10 cellular contexts compared by ENCODE assay signal in genomic region chr3:29440321-29441019, GRCh38.
A peak's percentile ranks its signal among the peaks of the same experiment; 100 is the strongest.
DNase-seq lines count a peak whose midpoint lies in the region; ATAC-seq and TF ChIP-seq lines count a peak whose summit lies in the region.
"Had no signal": no experiment of that assay in that cellular context is flagged by ENCODE, and none has a peak within 500 bp of the region (broad histone marks: within the 10 kb centered on the region; RNA-seq: fewer than 3 reads in every experiment).

No MANE protein-coding gene starts in this region.

- H3K27ac ChIP-seq in osteoblast (ENCODE audit: low read depth, low read length) (no peak overlapping the region), ascending aorta (no peak overlapping the region)

- no peaks in the 10 kb centered on the region for H3K27me3 ChIP-seq in osteoblast (ENCODE audit: insufficient read depth, low read length)
- no peaks in the 10 kb centered on the region for H3K27me3 ChIP-seq in ascending aorta

- no peaks in the 10 kb centered on the region for H3K9me3 Mint-ChIP-seq in activated naive CD8-positive, alpha-beta T cell treated with anti-CD3 and anti-CD28 coated beads for 36 hours

- no peak overlapping the region for H2AFZ ChIP-seq in osteoblast (ENCODE audit: low read length)

- intact Hi-C loops in ascending aorta (cut with DNase I), result no loop called here

- no peaks in the 10 kb centered on the region for H3K36me3 ChIP-seq in osteoblast (ENCODE audit: insufficient read depth, low read length)
- H3K36me3 ChIP-seq in ascending aorta, result peaks cover 0 to 7% of the 10 kb centered on the region in 2 donors

- DNase-seq in ELF-1 (ENCODE audit: low read depth, low spot score) (peak; percentile 51), NCI-H345 (lab: John Stamatoyannopoulos, UW) (peak; percentile 86), fibroblast of villous mesenchyme (ENCODE audit: low read depth) (peak; percentile 54), osteoblast (ENCODE audit: insufficient read length, low spot score, missing footprints) (peak; percentile 58), putamen (ENCODE audit: low spot score) (no peak), ascending aorta (ENCODE audit: low spot score in 2 of 2) (no peak)
- DNase-seq in activated naive CD8-positive, alpha-beta T cell treated with anti-CD3 and anti-CD28 coated beads for 36 hours, result no peak

- H3K4me1 Mint-ChIP-seq in activated naive CD8-positive, alpha-beta T cell treated with anti-CD3 and anti-CD28 coated beads for 36 hours, result peaks cover 7% of the 10 kb centered on the region

- peaks cover 32% of the 10 kb centered on the region for H3K27me3 Mint-ChIP-seq in activated naive CD8-positive, alpha-beta T cell treated with anti-CD3 and anti-CD28 coated beads for 36 hours

- peaks cover 7% of the 10 kb centered on the region for H3K79me2 ChIP-seq in osteoblast (ENCODE audit: insufficient read depth, low read length)

- no peaks in the 10 kb centered on the region for H4K20me1 ChIP-seq in osteoblast (ENCODE audit: insufficient read depth, low read length)

- no peak overlapping the region for H3K4me3 Mint-ChIP-seq in activated naive CD8-positive, alpha-beta T cell treated with anti-CD3 and anti-CD28 coated beads for 36 hours
- H3K4me3 Mint-ChIP-seq: stimulated activated naive CD8-positive, alpha-beta T cell treated with anti-CD3 and anti-CD28 coated beads, Interleukin-15, Interleukin-2, amounts not matched to agents 100 ng/mL and 50 ng/mL, for 24 hours had no signal

- no peaks in the 10 kb centered on the region for H3K36me3 Mint-ChIP-seq in activated naive CD8-positive, alpha-beta T cell treated with anti-CD3 and anti-CD28 coated beads for 36 hours

- TF ChIP-seq CTCF in fibroblast of villous mesenchyme (IDR thresholded peaks at IDR 0.05; ENCODE audit: insufficient read depth, low read depth, low read length) (no peak), osteoblast (IDR thresholded peaks at IDR 0.05; ENCODE audit: extremely low read depth, low read depth, low read length) (no peak), ascending aorta (IDR thresholded peaks at IDR 0.05) (no peak)

- no peak for ATAC-seq in HG02973 (IDR thresholded peaks at IDR 0.05; ENCODE audit: unreplicated experiment)
- ATAC-seq: SK-N-SH treated with all-trans-retinoic acid at 6 μM for 48 hours had no signal

- no peaks in the 10 kb centered on the region for H3K9me3 ChIP-seq in osteoblast (ENCODE audit: low read depth, low read length)
- no peaks in the 10 kb centered on the region for H3K9me3 ChIP-seq in ascending aorta

- no peak overlapping the region for H3K27ac Mint-ChIP-seq in activated naive CD8-positive, alpha-beta T cell treated with anti-CD3 and anti-CD28 coated beads for 36 hours
- H3K27ac Mint-ChIP-seq: stimulated activated naive CD8-positive, alpha-beta T cell treated with anti-CD3 and anti-CD28 coated beads, Interleukin-15, Interleukin-2, amounts not matched to agents 100 ng/mL and 50 ng/mL, for 24 hours had no signal

- H3K4me3 ChIP-seq in fibroblast of villous mesenchyme (ENCODE audit: low read depth, low read length) (peak overlapping the region; percentile 36), osteoblast (ENCODE audit: insufficient read depth, low read length) (peak overlapping the region; percentile 28), ascending aorta (peak overlapping the region in 1 of 2 donors; percentile 24)

- no peak overlapping the region for H3K4me2 ChIP-seq in osteoblast (ENCODE audit: insufficient read depth, low read length)

- peaks cover 12% of the 10 kb centered on the region for H3K4me1 ChIP-seq in osteoblast (ENCODE audit: insufficient read depth, low read length)
- peaks cover 0 to 12% of the 10 kb centered on the region in 2 donors for H3K4me1 ChIP-seq in ascending aorta

Comparison
In these comparisons a context has a peak if more than half of its experiments do, and no peak if none do; other contexts are left out.
1. DNase-seq: peak in ELF-1 (single experiment), NCI-H345 (single experiment), fibroblast of villous mesenchyme (single experiment) and osteoblast (single experiment); none in putamen (single experiment), activated naive CD8-positive, alpha-beta T cell treated with anti-CD3 and anti-CD28 coated beads for 36 hours (single experiment) and ascending aorta (0 of 2).